In the genomic region with DNA sequence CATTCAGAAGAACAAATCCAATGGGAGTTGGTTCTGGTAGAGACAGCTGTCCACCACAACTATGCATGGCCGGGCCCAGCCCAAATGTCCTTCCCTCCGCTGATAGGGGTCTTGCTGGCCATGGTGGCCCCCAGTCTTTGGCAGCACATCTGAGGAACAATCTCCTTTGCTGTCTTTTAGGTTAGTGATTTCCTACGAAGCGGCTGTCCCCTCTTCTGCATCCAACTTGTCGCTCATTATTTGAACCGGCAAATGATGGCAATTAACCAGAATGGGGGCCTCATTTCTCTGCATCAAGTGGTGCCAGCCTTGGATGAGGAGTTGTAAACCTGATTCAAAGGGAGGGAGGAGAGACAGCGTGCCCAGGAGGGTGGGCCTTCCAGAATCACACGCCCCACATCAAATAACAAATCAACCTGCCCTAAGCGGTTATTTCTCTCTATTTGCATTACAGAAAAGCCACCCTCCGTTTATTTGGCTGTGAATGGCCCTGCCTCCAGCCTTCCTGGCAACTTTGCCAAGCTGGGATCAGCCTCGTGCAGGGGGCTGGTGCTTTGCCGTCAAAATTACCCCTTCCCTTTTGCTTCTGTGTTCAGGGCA, we compare ENCODE assay signal across 19 cellular contexts.
A peak's percentile ranks its signal among the peaks of the same experiment; 100 is the strongest.
DNase-seq lines count a peak whose midpoint lies in the region; ATAC-seq and TF ChIP-seq lines count a peak whose summit lies in the region.
"Had no signal": no experiment of that assay in that cellular context is flagged by ENCODE, and none has a peak within 500 bp of the region (broad histone marks: within the 10 kb centered on the region; RNA-seq: fewer than 3 reads in every experiment).

No MANE protein-coding gene starts in this region.

- H4K20me1 ChIP-seq in MM.1S (ENCODE audit: insufficient read depth, low read length) = no peaks in the 10 kb centered on the region

- H3K9me2 ChIP-seq in MM.1S (replicated peaks; ENCODE audit: insufficient read depth, low read length) = no peaks in the 10 kb centered on the region

- H3K9ac ChIP-seq in MM.1S (ENCODE audit: low read length) (no peak overlapping the region), mucosa of stomach (ENCODE audit: low read length) (no peak overlapping the region), skeletal muscle satellite cell (ENCODE audit: low read depth, low read length) (no peak overlapping the region)

- no peak overlapping the region for H3K4me3 Mint-ChIP-seq in central memory CD8-positive, alpha-beta T cell
- H3K4me3 Mint-ChIP-seq in activated T-cell treated with anti-CD3 and anti-CD28 coated beads, Interleukin-2, amount 50 U/mL, for 4 hours = no peak overlapping the region
- H3K4me3 Mint-ChIP-seq: activated naive CD8-positive, alpha-beta T cell treated with anti-CD3 and anti-CD28 coated beads for 36 hours; activated T-cell treated with anti-CD3 and anti-CD28 coated beads, Interleukin-2, amount 50 U/mL, for 24 hours; effector memory CD8-positive, alpha-beta T cell; natural killer cell had no signal

- H3K27ac ChIP-seq in MM.1S (ENCODE audit: low read length) = no peak overlapping the region
- no peak overlapping the region for H3K27ac ChIP-seq in ascending aorta
- H3K27ac ChIP-seq: left lung, right atrium auricular region had no signal

- ATAC-seq in central memory CD8-positive, alpha-beta T cell (replicated peaks; ENCODE audit: extremely low read depth, poor library complexity, severe bottlenecking) = no peak
- ATAC-seq in activated T-cell treated with anti-CD3 and anti-CD28 coated beads, Interleukin-2, amount 50 U/mL, for 4 hours = no peak

- H3K27ac Mint-ChIP-seq in central memory CD8-positive, alpha-beta T cell (ENCODE audit: low read depth) = peak overlapping the region; percentile 5
- H3K27ac Mint-ChIP-seq: activated naive CD8-positive, alpha-beta T cell treated with anti-CD3 and anti-CD28 coated beads for 36 hours; activated T-cell treated with anti-CD3 and anti-CD28 coated beads, Interleukin-2, amount 50 U/mL, for 24 hours had no signal

- TF ChIP-seq CTCF in MM.1S (IDR thresholded peaks at IDR 0.05; ENCODE audit: low read length) (no peak), ascending aorta (IDR thresholded peaks at IDR 0.05) (no peak)

- H3K4me1 Mint-ChIP-seq in central memory CD8-positive, alpha-beta T cell = peaks cover 5% of the 10 kb centered on the region
- peaks cover 2% of the 10 kb centered on the region for H3K4me1 Mint-ChIP-seq in activated T-cell treated with anti-CD3 and anti-CD28 coated beads, Interleukin-2, amount 50 U/mL, for 4 hours (ENCODE audit: low read depth)

- DNase-seq in MM.1S (no peak), NCI-H2196 treated with DMSO at 0.1 percent for 48 hours (lab: John Stamatoyannopoulos, UW; ENCODE audit: unreplicated experiment) (no peak), ascending aorta (ENCODE audit: low spot score in 2 of 2) (no peak), RKO (ENCODE audit: low spot score) (no peak)
- DNase-seq in central memory CD8-positive, alpha-beta T cell (ENCODE audit: low spot score in 2 of 2) = no peak
- no peak for DNase-seq in activated T-cell treated with anti-CD3 and anti-CD28 coated beads, Interleukin-2, amount 50 U/mL, for 4 hours
- DNase-seq: activated gamma-delta T cell, cortex of kidney, SIG-M5 had no signal

- H3K9me3 ChIP-seq in MM.1S (replicated peaks; ENCODE audit: insufficient read depth, low read length) (no peaks in the 10 kb centered on the region), mucosa of stomach (ENCODE audit: control insufficient read depth, low read length) (no peaks in the 10 kb centered on the region), skeletal muscle satellite cell (replicated peaks; ENCODE audit: low read length) (no peaks in the 10 kb centered on the region), ascending aorta (no peaks in the 10 kb centered on the region)
- H3K9me3 ChIP-seq: left lung, Peyer's patch, right atrium auricular region had no signal

- peak overlapping the region; percentile 55; the same call in 1 of the 2 replicates for H2AFZ ChIP-seq in MM.1S (ENCODE audit: low read length)

- no peaks in the 10 kb centered on the region for H3K27me3 ChIP-seq in MM.1S (replicated peaks; ENCODE audit: insufficient read depth, low read length)
- H3K27me3 ChIP-seq in mucosa of stomach (ENCODE audit: control insufficient read depth, insufficient read depth, low read length) = no peaks in the 10 kb centered on the region
- H3K27me3 ChIP-seq in skeletal muscle satellite cell (ENCODE audit: control insufficient read depth, insufficient read depth, low read length) = peaks cover 16% of the 10 kb centered on the region
- no peaks in the 10 kb centered on the region for H3K27me3 ChIP-seq in ascending aorta
- H3K27me3 ChIP-seq: left lung, Peyer's patch, right atrium auricular region had no signal

- H3K9me3 Mint-ChIP-seq in central memory CD8-positive, alpha-beta T cell = no peaks in the 10 kb centered on the region
- no peaks in the 10 kb centered on the region for H3K9me3 Mint-ChIP-seq in activated T-cell treated with anti-CD3 and anti-CD28 coated beads, Interleukin-2, amount 50 U/mL, for 4 hours
- H3K9me3 Mint-ChIP-seq: activated naive CD8-positive, alpha-beta T cell treated with anti-CD3 and anti-CD28 coated beads for 36 hours; activated T-cell treated with anti-CD3 and anti-CD28 coated beads, Interleukin-2, amount 50 U/mL, for 24 hours; effector memory CD8-positive, alpha-beta T cell; natural killer cell had no signal

- intact Hi-C loops in ascending aorta (cut with DNase I) = loop anchor here (2.0 to 5.0 kb wide), 3 partner anchors 61 to 874 kb away; no protein-coding TSS in a partner anchor

- H3K4me1 ChIP-seq in MM.1S (ENCODE audit: low read length) (no peaks in the 10 kb centered on the region), mucosa of stomach (ENCODE audit: control insufficient read depth, insufficient read depth, low read length) (peaks cover 35% of the 10 kb centered on the region), skeletal muscle satellite cell (ENCODE audit: control insufficient read depth, insufficient read depth, low read length) (no peaks in the 10 kb centered on the region), ascending aorta (peaks cover 0 to 3% of the 10 kb centered on the region in 2 donors)

- H3F3A ChIP-seq in MM.1S (ENCODE audit: insufficient read depth, low read length) = no peaks in the 10 kb centered on the region

- H3K27me3 Mint-ChIP-seq in central memory CD8-positive, alpha-beta T cell = peaks cover 24% of the 10 kb centered on the region
- H3K27me3 Mint-ChIP-seq in activated T-cell treated with anti-CD3 and anti-CD28 coated beads, Interleukin-2, amount 50 U/mL, for 4 hours (ENCODE audit: low read depth) = peaks cover 1% of the 10 kb centered on the region
- H3K27me3 Mint-ChIP-seq: activated T-cell treated with anti-CD3 and anti-CD28 coated beads, Interleukin-2, amount 50 U/mL, for 24 hours had no signal

- peaks cover 2% of the 10 kb centered on the region for H3K36me3 Mint-ChIP-seq in central memory CD8-positive, alpha-beta T cell (ENCODE audit: insufficient read depth)
- H3K36me3 Mint-ChIP-seq in activated T-cell treated with anti-CD3 and anti-CD28 coated beads, Interleukin-2, amount 50 U/mL, for 4 hours (ENCODE audit: insufficient read depth) = no peaks in the 10 kb centered on the region
- H3K36me3 Mint-ChIP-seq: activated naive CD8-positive, alpha-beta T cell treated with anti-CD3 and anti-CD28 coated beads for 36 hours; natural killer cell had no signal

- no peaks in the 10 kb centered on the region for H3K79me2 ChIP-seq in MM.1S (ENCODE audit: low read length)

- H3K4me3 ChIP-seq in MM.1S (ENCODE audit: low read length) (no peak overlapping the region), mucosa of stomach (ENCODE audit: low read length) (peak overlapping the region; percentile 2), skeletal muscle satellite cell (ENCODE audit: low read length) (no peak overlapping the region), ascending aorta (no peak overlapping the region)
- H3K4me3 ChIP-seq: GM12878, left lung, Peyer's patch, right atrium auricular region had no signal

- H3K36me3 ChIP-seq in MM.1S (replicated peaks; ENCODE audit: insufficient read depth, low read length) (no peaks in the 10 kb centered on the region), mucosa of stomach (ENCODE audit: control insufficient read depth, insufficient read depth, low read length) (no peaks in the 10 kb centered on the region), skeletal muscle satellite cell (ENCODE audit: insufficient read depth, low read length) (no peaks in the 10 kb centered on the region), ascending aorta (no peaks in the 10 kb centered on the region)
- H3K36me3 ChIP-seq: left lung, Peyer's patch, right atrium auricular region had no signal

- H3K4me2 ChIP-seq in MM.1S (ENCODE audit: low read depth, low read length) = 0 out of 2 replicates have a peak overlapping the region, but pooled peaks have one; percentile 15
- peak overlapping the region; percentile 42 for H3K4me2 ChIP-seq in skeletal muscle satellite cell (ENCODE audit: low read length)
